12 cellular contexts compared by ENCODE assay signal in the genomic region with DNA sequence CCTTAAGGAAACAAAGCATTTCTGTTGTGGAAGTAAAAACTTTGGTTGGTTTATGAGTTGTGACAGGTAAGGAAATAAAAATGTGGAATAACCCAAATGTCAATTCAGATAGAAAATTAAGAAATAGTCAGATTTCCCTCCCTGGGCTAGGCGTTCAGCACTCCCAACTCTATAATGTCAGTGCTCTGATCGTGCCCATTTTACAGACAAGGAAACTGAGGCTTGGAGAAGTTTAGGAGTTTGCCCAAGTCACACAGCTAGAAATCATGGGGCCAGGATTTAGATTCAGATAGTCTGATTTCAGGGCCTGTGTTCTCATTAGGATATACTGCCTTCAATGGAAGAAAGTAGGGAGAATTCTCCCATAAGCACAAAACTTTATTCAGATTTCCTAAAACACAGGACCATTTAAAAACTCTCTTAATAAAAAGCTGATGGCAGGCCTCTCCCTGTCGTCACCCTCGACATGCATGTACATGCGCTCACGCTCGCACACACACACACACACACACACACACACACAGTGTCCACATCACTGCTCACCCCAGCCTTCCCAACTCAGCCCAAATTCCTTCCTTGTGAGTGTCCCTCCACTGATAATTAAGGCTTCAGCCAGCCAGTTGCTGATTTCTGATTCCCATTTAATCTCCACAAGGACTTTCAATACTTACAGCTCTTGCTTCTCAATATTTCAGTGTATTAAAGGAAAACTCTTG. TPM values are rescaled to one million over a fixed set of nuclear protein-coding genes. Genes with fewer than 3 reads are reported as not detected.
DNase-seq lines count a peak whose midpoint lies in the region; ATAC-seq, FAIRE-seq and TF ChIP-seq lines count a peak whose summit lies in the region.
"Had no signal": no experiment of that assay in that cellular context is flagged by ENCODE, and none has a peak within 500 bp of the region (broad histone marks: within the 10 kb centered on the region; RNA-seq: fewer than 3 reads in every experiment).

No MANE protein-coding gene starts in this region.

- H3K9ac ChIP-seq in H1 (replicated peaks in 1 of 4; ENCODE audit: extremely low read depth in 1 of 4, low read depth in 3 of 4, low read length in 3 of 4) = no peak overlapping the region

- H2BK20ac ChIP-seq in H1 (ENCODE audit: low read length) = no peak overlapping the region

- no peak overlapping the region for H4K91ac ChIP-seq in H1 (replicated peaks; ENCODE audit: insufficient read length, low read length)

- H3K4me1 ChIP-seq in H1 (replicated peaks in 1 of 4; ENCODE audit: control insufficient read depth in 3 of 4, insufficient read depth in 4 of 4, low read length in 3 of 4) (peaks cover 0 to 14% (median 3%) of the 10 kb centered on the region in 4 experiments; a peak in 3 of 7 replicates), transverse colon (peaks cover 0 to 7% (median 0%) of the 10 kb centered on the region in 4 donors)

- H4K20me1 ChIP-seq in H1 (replicated peaks in 1 of 2; ENCODE audit: control insufficient read depth in 1 of 2, insufficient read depth in 2 of 2, low read length in 2 of 2) = no peaks in the 10 kb centered on the region

- 84% methylated on average over 7 of the region's 7 CpGs; no CpG with 5 or more reads in 1 of the 2 experiments for WGBS in H1 (ENCODE audit: extremely low coverage in 1 of 2, insufficient coverage in 1 of 2, insufficient read length in 1 of 2, insufficient replicate concordance in 2 of 2, low coverage in 1 of 2, low lambda C conversion rate in 2 of 2, missing lambda C conversion rate in 1 of 2), 2 experiments
- 90 to 100% methylated on average over 1 to 7 of the region's 7 CpGs for WGBS in transverse colon (ENCODE audit: low coverage in 1 of 2), 2 donors

- DNase-seq in HT1080 (ENCODE audit: low read depth) (peak; percentile 38), H1 (ENCODE audit: low read depth in 1 of 2, low spot score in 2 of 2) (no peak), kidney tubule cell (ENCODE audit: low spot score) (peak; percentile 66), transverse colon (no peak), NCI-H1092 treated with DMSO at 0.1 percent for 48 hours (lab: John Stamatoyannopoulos, UW) (no peak), GM10248 (ENCODE audit: extremely low spot score) (no peak)
- DNase-seq in stimulated activated CD4-positive, alpha-beta T cell treated with anti-CD3 and anti-CD28 coated beads, Interleukin-15, amount 100 ng/mL, for 24 hours = no peak
- DNase-seq: activated CD4-positive, alpha-beta T cell treated with anti-CD3 and anti-CD28 coated beads, Interleukin-2, amount 50 U/mL, for 4 hours; DND-41 had no signal

- no peak overlapping the region for H2AFZ ChIP-seq in H1 (ENCODE audit: low read length)

- intact Hi-C loops in transverse colon (cut with DNase I; ENCODE audit: low total_unique reads) = no loop called here

- TF ChIP-seq EP300 in H1 (IDR thresholded peaks at IDR 0.05; ENCODE audit: borderline replicate concordance in 1 of 2, low read depth in 2 of 2, low read length in 2 of 2) (no peak), transverse colon (IDR thresholded peaks at IDR 0.05; ENCODE audit: low read depth) (no peak)

- H3K36me3 ChIP-seq in H1 (ENCODE audit: control insufficient read depth in 2 of 4, insufficient read depth in 4 of 4, low read length in 3 of 4) (no peaks in the 10 kb centered on the region), transverse colon (no peaks in the 10 kb centered on the region)
- H3K36me3 ChIP-seq: ascending aorta had no signal

- no peak overlapping the region for H2AK5ac ChIP-seq in H1 (ENCODE audit: low read depth, low read length)

- TF ChIP-seq RAD21 in H1 (IDR thresholded peaks at IDR 0.05 in 1 of 2, conservative IDR thresholded peaks at IDR 0.05 in 1 of 2; ENCODE audit: low read depth in 2 of 2, low read length in 2 of 2) = no peak

- H2BK120ac ChIP-seq in H1 (replicated peaks; ENCODE audit: low read depth, low read length) = no peak overlapping the region

- no peak overlapping the region; a peak in 1 of 4 replicates for H3K4me2 ChIP-seq in H1 (ENCODE audit: insufficient read depth in 1 of 2, low read depth in 2 of 2, low read length in 2 of 2)

- H3K79me2 ChIP-seq in H1 (ENCODE audit: control insufficient read depth in 1 of 2, insufficient read depth in 2 of 2, low read length in 2 of 2) = no peaks in the 10 kb centered on the region

- no peak overlapping the region for H3K27ac ChIP-seq in H1 (ENCODE audit: low read depth, low read length)
- peak overlapping the region; percentile 38 to 47 (median 43) for H3K27ac ChIP-seq in transverse colon

- no peak overlapping the region for H2BK15ac ChIP-seq in H1 (ENCODE audit: low read length)

- no peak overlapping the region for H2BK5ac ChIP-seq in H1 (ENCODE audit: low read depth, low read length)

- POLR2A ChIA-PET in H1 (lab: Charles Lee; ENCODE audit: partially characterized antibody) (no interaction called here), GM10248 (lab: Yijun Ruan, JAX) (no interaction called here)

- H3K18ac ChIP-seq in H1 (ENCODE audit: extremely low read depth, low read length) = no peak overlapping the region

- H3K14ac ChIP-seq in H1 (ENCODE audit: insufficient read length) = no peak overlapping the region

- H3K79me1 ChIP-seq in H1 (ENCODE audit: low read depth, low read length) = no peaks in the 10 kb centered on the region

- TF ChIP-seq CTCF in H1 (IDR thresholded peaks at IDR 0.05; ENCODE audit: control extremely low read depth in 1 of 3, insufficient read depth in 1 of 3, low read depth in 1 of 3, low read length in 3 of 3) (no peak), transverse colon (IDR thresholded peaks at IDR 0.05) (no peak), GM10248 (IDR thresholded peaks at IDR 0.05; ENCODE audit: control extremely low read depth, extremely low read depth, low read depth, missing control alignments) (no peak)

- no peak overlapping the region for H4K8ac ChIP-seq in H1 (ENCODE audit: extremely low read depth, insufficient read depth, low read length)

- FAIRE-seq in H1 (lab: Jason Lieb, UNC) = no peak

- no peak for TF ChIP-seq POLR2A in H1 (IDR thresholded peaks at IDR 0.05; ENCODE audit: control extremely low read depth in 1 of 2, low read depth in 2 of 2, low read length in 2 of 2)
- no peak for TF ChIP-seq POLR2A in transverse colon (IDR thresholded peaks at IDR 0.05)

- H3K4ac ChIP-seq in H1 (replicated peaks; ENCODE audit: insufficient read length, low read depth, low read length) = no peak overlapping the region

- H4K5ac ChIP-seq in H1 (ENCODE audit: insufficient read length, low read depth, low read length) = no peak overlapping the region

- in situ Hi-C loops in transverse colon (cut with MboI; ENCODE audit: low pct_ligation_motif_present in 1 of 4, low pct_unique_long_range_greater_than_20kb in 1 of 4, low sequenced_read_pairs in 3 of 4) = no loop called here

- CTCF ChIA-PET in H1 (lab: Charles Lee; ENCODE audit: partially characterized antibody) (interaction anchor here (1.4 to 1.5 kb wide), 3 partner anchors 13 to 55 kb away, joined by 3 to 5 read pairs (median 4); no protein-coding TSS in a partner anchor), GM10248 (lab: Yijun Ruan, JAX) (interaction anchor here (1.0 to 1.4 kb wide), 2 partner anchors 12 to 15 kb away, joined by 3 read pairs; no protein-coding TSS in a partner anchor)

- H3K9me3 ChIP-seq in H1 (ENCODE audit: insufficient read depth in 2 of 2, low read depth in 1 of 2, low read length in 1 of 2) (peaks cover 0 to 7% of the 10 kb centered on the region in 2 experiments; a peak in 3 of 4 replicates), transverse colon (no peaks in the 10 kb centered on the region)
- H3K9me3 ChIP-seq: ascending aorta had no signal

- no peak for ATAC-seq in HG03442 (IDR thresholded peaks at IDR 0.05; ENCODE audit: unreplicated experiment)

- no peak overlapping the region for H3K4me3 ChIP-seq in H1 (ENCODE audit: extremely low read depth in 1 of 4, insufficient read depth in 2 of 4, low read depth in 3 of 4, low read length in 4 of 4)
- no peak overlapping the region for H3K4me3 ChIP-seq in transverse colon

- no peaks in the 10 kb centered on the region for H3K27me3 ChIP-seq in H1 (replicated peaks in 1 of 4; ENCODE audit: control insufficient read depth in 3 of 4, extremely low read depth in 1 of 4, insufficient read depth in 3 of 4, low read length in 3 of 4)
- no peaks in the 10 kb centered on the region for H3K27me3 ChIP-seq in transverse colon
- H3K27me3 ChIP-seq: ascending aorta had no signal

- H3K56ac ChIP-seq in H1 (replicated peaks; ENCODE audit: insufficient read length, low read depth, low read length) = no peak overlapping the region

- H3K23ac ChIP-seq in H1 (ENCODE audit: insufficient read length) = no peak overlapping the region

- no peaks in the 10 kb centered on the region for H3K23me2 ChIP-seq in H1 (ENCODE audit: low read depth, low read length)

- H2BK12ac ChIP-seq in H1 (ENCODE audit: low read depth, low read length) = no peak overlapping the region

TF ChIP-seq in H1, 55 proteins besides CTCF, POLR2A, EP300 and RAD21:
- TF ChIP-seq KDM1A (IDR thresholded peaks at IDR 0.05; ENCODE audit: borderline replicate concordance, low read length) (peak; percentile 43; the same call in 1 of the 2 replicates), RFX5 (IDR thresholded peaks at IDR 0.05; ENCODE audit: borderline replicate concordance, low read depth, low read length) (no peak)

RNA-seq across cellular contexts. Expression of a gene that starts 49.1 kb away (rescaled TPM):
- not detected in 2 replicates for total RNA-seq in HT1080 (2014; rRNA removed; shearing (Covaris generic))
- 0.03 and 0.11 TPM in 2 replicates for polyA plus RNA-seq in HT1080 (2015; cell fraction: cytosol; rRNA removed)
- polyA plus RNA-seq in HT1080 (2015; cell fraction: nucleus; rRNA removed) = 0.04 and 0.08 TPM in 2 replicates
- total RNA-seq in H1 (2021; fragmentation: NEBNext Ultra II Directional; extraction: Animal tissue kit (Norgen Biotek cat#: 25700)) = 0.06 TPM in 1 of 2 replicates, not detected in the other
- polyA plus RNA-seq in H1 (2011; rRNA removed) = 0.06 TPM in 2 replicates
- polyA plus RNA-seq in H1 (2011; cell fraction: cytosol; rRNA removed) = 0.05 TPM
- polyA plus RNA-seq in H1 (2011; cell fraction: nucleus; rRNA removed) = 0.04 TPM
- 0.05 TPM in 1 of 4 replicates, not detected in the others for polyA plus RNA-seq in H1 (2012, experiment 1 of 2)
- not detected for polyA plus RNA-seq in H1 (2012, experiment 2 of 2)
- 0.06 TPM for polyA plus RNA-seq in H1 (2013, experiment 1 of 2)
- 0.09 TPM for polyA plus RNA-seq in H1 (2013, experiment 2 of 2)
- polyA minus RNA-seq in H1 (2011; rRNA and poly(A)+ RNA removed) = 0.12 and 0.28 TPM in 2 replicates
- not detected for polyA minus RNA-seq in H1 (2011; cell fraction: cytosol; rRNA and poly(A)+ RNA removed)
- not detected for polyA minus RNA-seq in H1 (2011; cell fraction: nucleus; rRNA and poly(A)+ RNA removed)
- not detected for total RNA-seq in transverse colon
- total RNA-seq: ascending aorta had no signal
- polyA plus RNA-seq: neural cell had no signal

Comparison
In these comparisons a context has a peak if more than half of its experiments do, and no peak if none do; other contexts are left out.
1. DNase-seq: peak in HT1080 (single experiment) and kidney tubule cell (single experiment); none in H1 (0 of 2), transverse colon (single experiment), NCI-H1092 treated with DMSO at 0.1 percent for 48 hours (single experiment), stimulated activated CD4-positive, alpha-beta T cell treated with anti-CD3 and anti-CD28 coated beads, Interleukin-15, amount 100 ng/mL, for 24 hours (single experiment) and GM10248 (single experiment).